Comparison of ENCODE assay signal across 19 cellular contexts in the genomic region with DNA sequence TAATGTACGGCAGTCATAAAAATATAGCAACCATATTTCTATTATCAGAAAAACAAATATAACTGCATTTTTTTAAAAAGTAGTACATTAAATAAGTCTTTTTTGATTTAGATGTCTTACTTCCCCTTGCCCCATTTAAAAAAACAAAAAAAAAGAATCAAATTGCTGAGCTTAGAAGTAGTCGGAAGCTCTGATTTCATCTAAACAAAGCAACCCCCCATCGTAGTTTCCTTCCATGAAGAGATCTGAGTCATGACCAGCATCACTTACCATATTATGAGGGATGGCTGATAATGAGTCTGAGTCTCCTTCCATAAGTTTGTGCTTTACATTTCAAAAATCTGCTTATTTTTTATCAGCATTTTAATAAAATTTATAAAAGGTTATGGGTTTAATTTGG.
A peak's percentile ranks its signal among the peaks of the same experiment; 100 is the strongest.
DNase-seq lines count a peak whose midpoint lies in the region; ATAC-seq, FAIRE-seq and TF ChIP-seq lines count a peak whose summit lies in the region.
"Had no signal": no experiment of that assay in that cellular context is flagged by ENCODE, and none has a peak within 500 bp of the region (broad histone marks: within the 10 kb centered on the region; RNA-seq: fewer than 3 reads in every experiment).

No MANE protein-coding gene starts in this region.

- H3K9me3 Mint-ChIP-seq in astrocyte (ENCODE audit: unreplicated experiment), result peaks cover 2% of the 10 kb centered on the region

- peaks cover 9% of the 10 kb centered on the region for H3K36me3 Mint-ChIP-seq in astrocyte (ENCODE audit: low read depth, unreplicated experiment)

- intact Hi-C loops in endothelial cell of umbilical vein (cut with micrococcal nuclease), result no loop called here

- ATAC-seq in GM21717 (IDR thresholded peaks at IDR 0.05; ENCODE audit: unreplicated experiment), result no peak
- ATAC-seq: GM12878 had no signal

- H3K9me1 ChIP-seq in endothelial cell of umbilical vein (replicated peaks; ENCODE audit: control insufficient read depth, extremely low read depth, insufficient read depth, low read length), result peaks cover 2% of the 10 kb centered on the region

- CTCF ChIA-PET in endothelial cell of umbilical vein (lab: Charles Lee), result interaction anchor here (1.0 kb wide), 2 partner anchors 9 to 18 kb away, joined by 4 to 9 read pairs; no protein-coding TSS in a partner anchor

- no TSS peak for BruUV-seq in endothelial cell of umbilical vein (replicated peaks; lab: Mats Ljungman, UMichigan)

- no peak overlapping the region for H3K4me3 Mint-ChIP-seq in astrocyte (ENCODE audit: unreplicated experiment)
- H3K4me3 Mint-ChIP-seq: CD4-positive, alpha-beta T cell had no signal

- H3K4me3 ChIP-seq in astrocyte (ENCODE audit: insufficient read depth, low read depth, low read length) (no peak overlapping the region), endothelial cell of umbilical vein (replicated peaks in 1 of 3; ENCODE audit: insufficient read depth in 1 of 3, low read depth in 1 of 3, low read length in 3 of 3) (no peak overlapping the region)
- H3K4me3 ChIP-seq: GM12878, SK-N-MC had no signal

- H4K20me1 ChIP-seq in astrocyte (ENCODE audit: insufficient read depth, low read length), result no peaks in the 10 kb centered on the region
- H4K20me1 ChIP-seq in endothelial cell of umbilical vein (replicated peaks; ENCODE audit: control insufficient read depth, extremely low read depth, insufficient read depth, low read length), result no peaks in the 10 kb centered on the region

- H3K9me3 ChIP-seq in astrocyte (ENCODE audit: insufficient read depth, low read depth, low read length) (no peaks in the 10 kb centered on the region), endothelial cell of umbilical vein (replicated peaks; ENCODE audit: control insufficient read depth, insufficient read depth, low read length) (no peaks in the 10 kb centered on the region)
- H3K9me3 ChIP-seq: BE2C, Caco-2 had no signal

- dilution Hi-C loops in endothelial cell of umbilical vein (cut with MboI; ENCODE audit: extremely low pct_ligation_motif_present, low sequenced_read_pairs), result no loop called here

- in situ Hi-C loops in ACHN (cut with HindIII; ENCODE audit: low pct_ligation_motif_present, low pct_unique_long_range_greater_than_20kb, low sequenced_read_pairs), result no loop called here

- no peak for TF ChIP-seq CTCF in astrocyte (IDR thresholded peaks at IDR 0.05; ENCODE audit: insufficient read depth, low read depth, low read length)
- no peak for TF ChIP-seq CTCF in endothelial cell of umbilical vein (IDR thresholded peaks at IDR 0.05; ENCODE audit: extremely low read depth in 1 of 2, insufficient read depth in 1 of 2, low read depth in 1 of 2, low read length in 2 of 2)

- H2AFZ ChIP-seq in astrocyte (ENCODE audit: low read depth, low read length) (no peak overlapping the region), endothelial cell of umbilical vein (ENCODE audit: low read depth, low read length) (no peak overlapping the region)

- H3K4me2 ChIP-seq in astrocyte (ENCODE audit: low read length) (no peak overlapping the region), endothelial cell of umbilical vein (ENCODE audit: insufficient read depth, low read length) (peak overlapping the region; percentile 67)

- POLR2A ChIA-PET in endothelial cell of umbilical vein (lab: Charles Lee), result no interaction called here

- H3K36me3 ChIP-seq in astrocyte (ENCODE audit: insufficient read depth, low read length) (peaks cover 2% of the 10 kb centered on the region), endothelial cell of umbilical vein (ENCODE audit: control insufficient read depth in 2 of 2, extremely low read depth in 1 of 2, insufficient read depth in 2 of 2, low read length in 2 of 2) (no peaks in the 10 kb centered on the region)
- H3K36me3 ChIP-seq: BE2C had no signal

- DNase-seq in H4 (ENCODE audit: low spot score) (peak; percentile 15), astrocyte (ENCODE audit: low read depth) (peak; percentile 51), endothelial cell of umbilical vein (ENCODE audit: low read depth, low spot score) (peak; percentile 69), smooth muscle cell of the brain vasculature (ENCODE audit: low read depth, low spot score) (peak; percentile 41), H54 (ENCODE audit: insufficient read length, low spot score) (no peak), ACHN (no peak)
- DNase-seq: BE2C; Caco-2; CD4-positive, alpha-beta T cell; GOT3; MV-4-11; NCI-H187; NCI-H2107; NCI-H510A treated with DMSO at 0.1 percent for 48 hours; NCI-H774; Right ventricle myocardium superior had no signal

- no peak for FAIRE-seq in astrocyte (lab: Jason Lieb, UNC)
- peak; percentile 78 for FAIRE-seq in endothelial cell of umbilical vein (lab: Jason Lieb, UNC)
- no peak for FAIRE-seq in H54 (lab: Jason Lieb, UNC)
- FAIRE-seq: GM12878 had no signal

- H3K27me3 ChIP-seq in astrocyte (ENCODE audit: insufficient read depth, low read length) (no peaks in the 10 kb centered on the region), endothelial cell of umbilical vein (ENCODE audit: control insufficient read depth in 2 of 2, insufficient read depth in 2 of 2, low read length in 2 of 2) (no peaks in the 10 kb centered on the region)
- H3K27me3 ChIP-seq: BE2C had no signal

- H3K4me1 ChIP-seq in astrocyte (ENCODE audit: insufficient read depth, low read length) (peaks cover 13% of the 10 kb centered on the region), endothelial cell of umbilical vein (ENCODE audit: control insufficient read depth, extremely low read depth, insufficient read depth, low read length) (peaks cover 22% of the 10 kb centered on the region)
- H3K4me1 ChIP-seq: BE2C, Caco-2 had no signal

- H3K79me2 ChIP-seq in astrocyte (ENCODE audit: insufficient read depth, low read length) (no peaks in the 10 kb centered on the region), endothelial cell of umbilical vein (ENCODE audit: control insufficient read depth, insufficient read depth, low read length) (no peaks in the 10 kb centered on the region)

- no peak overlapping the region for H3K27ac Mint-ChIP-seq in astrocyte (ENCODE audit: unreplicated experiment)
- H3K27ac Mint-ChIP-seq: CD4-positive, alpha-beta T cell had no signal

- H3K9ac ChIP-seq in astrocyte (ENCODE audit: low read length) (no peak overlapping the region), endothelial cell of umbilical vein (replicated peaks; ENCODE audit: extremely low read depth, insufficient read depth, low read length) (no peak overlapping the region)

- peak overlapping the region; percentile 40 for H3K27ac ChIP-seq in astrocyte (ENCODE audit: low read depth, low read length)
- H3K27ac ChIP-seq in endothelial cell of umbilical vein (ENCODE audit: insufficient read depth, low read depth, low read length), result peak overlapping the region; percentile 68
- H3K27ac ChIP-seq: SK-N-MC had no signal

- H3K27me3 Mint-ChIP-seq in astrocyte (ENCODE audit: low read depth, unreplicated experiment), result no peaks in the 10 kb centered on the region
- H3K27me3 Mint-ChIP-seq: CD4-positive, alpha-beta T cell had no signal

- no peak for TF ChIP-seq POLR2A in endothelial cell of umbilical vein (IDR thresholded peaks at IDR 0.05; ENCODE audit: low read depth, low read length)
- TF ChIP-seq POLR2A in H54 (IDR thresholded peaks at IDR 0.05; ENCODE audit: low read depth, low read length), result no peak

- no peaks in the 10 kb centered on the region for H3K4me1 Mint-ChIP-seq in astrocyte (ENCODE audit: low read depth, unreplicated experiment)

TF ChIP-seq in endothelial cell of umbilical vein, 7 proteins besides CTCF, POLR2A, EP300 and RAD21:
- TF ChIP-seq FOS (IDR thresholded peaks at IDR 0.05; ENCODE audit: borderline replicate concordance, insufficient read depth, low read length) (peak; percentile 81), JUN (IDR thresholded peaks at IDR 0.05; ENCODE audit: borderline replicate concordance, insufficient read depth, insufficient read length, low read depth) (peak; percentile 60), MYC (IDR thresholded peaks at IDR 0.05; ENCODE audit: low read depth, low read length) (no peak), POLR2AphosphoS5 (IDR thresholded peaks at IDR 0.05; ENCODE audit: insufficient read depth, low read depth, low read length) (no peak), GATA2 (IDR thresholded peaks at IDR 0.05; ENCODE audit: insufficient read depth, insufficient read length, low read depth, low read length) (peak; percentile 82), EZH2 (IDR thresholded peaks at IDR 0.05; ENCODE audit: borderline replicate concordance, low read depth, low read length, severe bottlenecking) (no peak)
- TF ChIP-seq, protein P1, sequence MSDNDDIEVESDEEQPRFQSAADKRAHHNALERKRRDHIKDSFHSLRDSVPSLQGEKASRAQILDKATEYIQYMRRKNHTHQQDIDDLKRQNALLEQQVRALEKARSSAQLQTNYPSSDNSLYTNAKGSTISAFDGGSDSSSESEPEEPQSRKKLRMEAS (IDR thresholded peaks at IDR 0.05; ENCODE audit: insufficient read depth, insufficient read length), result no peak

Comparison
In these comparisons a context has a peak if more than half of its experiments do, and no peak if none do; other contexts are left out.
1. DNase-seq: peak in H4 (single experiment), astrocyte (single experiment), endothelial cell of umbilical vein (single experiment) and smooth muscle cell of the brain vasculature (single experiment); none in H54 (single experiment) and ACHN (single experiment).